In the genomic region with DNA sequence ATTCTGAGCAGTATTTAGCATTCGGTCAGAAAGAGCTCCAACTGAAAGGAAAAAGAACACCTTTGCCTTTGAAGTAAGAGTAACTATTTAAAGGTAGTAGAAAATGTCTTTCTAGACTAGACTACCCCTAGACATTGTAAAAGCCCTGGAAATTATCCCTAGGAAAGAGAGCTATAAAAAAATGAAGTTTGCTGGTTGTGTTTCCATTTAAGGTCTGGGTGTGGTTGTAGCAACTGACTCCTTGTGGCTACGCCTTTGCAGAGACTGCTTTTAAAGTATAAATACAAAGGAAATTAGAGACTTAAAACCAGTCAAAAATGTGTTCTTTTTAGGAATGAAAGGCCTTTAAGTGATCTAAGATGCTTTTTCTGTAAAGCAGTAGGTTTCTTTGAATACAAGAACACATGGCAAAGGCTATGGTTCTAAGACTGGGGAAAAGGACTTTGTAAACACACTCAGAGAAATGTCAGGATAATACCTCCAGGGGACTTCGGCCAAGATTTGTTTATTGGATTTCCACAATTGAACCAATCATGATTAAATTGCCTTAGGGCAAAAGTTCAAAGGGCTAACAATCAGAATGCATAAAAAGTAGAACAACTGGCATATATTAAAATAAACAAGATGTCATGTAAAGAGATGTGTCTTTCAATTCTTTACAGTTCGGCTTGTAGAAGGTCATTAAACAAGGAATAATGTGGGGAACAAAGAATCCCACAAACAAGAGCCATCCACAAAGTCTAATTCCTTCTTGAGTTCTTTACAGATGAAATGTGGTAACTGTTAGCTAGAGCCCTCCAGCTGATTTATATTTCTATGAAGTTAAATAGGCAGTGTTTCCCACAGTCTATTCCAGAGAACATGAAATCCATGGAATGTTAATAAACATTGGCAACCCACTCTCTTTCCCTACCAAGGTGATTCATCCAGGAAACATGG, we compare ENCODE assay signal across 19 cellular contexts.
DNase-seq lines count a peak whose midpoint lies in the region; ATAC-seq and TF ChIP-seq lines count a peak whose summit lies in the region.
"Had no signal": no experiment of that assay in that cellular context is flagged by ENCODE, and none has a peak within 500 bp of the region (broad histone marks: within the 10 kb centered on the region; RNA-seq: fewer than 3 reads in every experiment).

No MANE protein-coding gene starts in this region.

- H3K9ac ChIP-seq in IMR-90 (ENCODE audit: low read depth, low read length): no peak overlapping the region

- dilution Hi-C loops in IMR-90 (cut with HindIII; ENCODE audit: low sequenced_read_pairs, unreplicated experiment): no loop called here

- H3K4ac ChIP-seq in IMR-90 (ENCODE audit: low read depth, low read length): no peak overlapping the region

- no peak for TF ChIP-seq POLR2A in IMR-90 (IDR thresholded peaks at IDR 0.05; ENCODE audit: low read depth, low read length)

- no peaks in the 10 kb centered on the region for H3K9me3 ChIP-seq in IMR-90 (ENCODE audit: control insufficient read depth, insufficient read depth, low read length)

- intact Hi-C loops in IMR-90 (cut with micrococcal nuclease): loop anchor here (5.0 kb wide), 1 partner anchor 508 kb away; no protein-coding TSS in a partner anchor

- H2BK5ac ChIP-seq in IMR-90 (ENCODE audit: low read depth, low read length, poor library complexity, severe bottlenecking): no peak overlapping the region

- no peak overlapping the region for H2BK120ac ChIP-seq in IMR-90 (ENCODE audit: low read depth, low read length)

- peaks cover 2% of the 10 kb centered on the region; the same call in 1 of the 2 replicates for H3K4me1 ChIP-seq in IMR-90 (ENCODE audit: control insufficient read depth, insufficient read depth, low read length)

- no TSS peak for BruUV-seq in IMR-90 (replicated peaks; lab: Mats Ljungman, UMichigan)

- H3K18ac ChIP-seq in IMR-90 (ENCODE audit: low read depth, low read length): no peak overlapping the region

- DNase-seq in AG10803 (ENCODE audit: low read depth) (peak; percentile 19), IMR-90 (peak; percentile 21), astrocyte of the cerebellum (ENCODE audit: low read depth) (peak; percentile 57), kidney tubule cell (ENCODE audit: low spot score) (peak; percentile 51), NCI-H82 treated with DMSO at 0.1 percent for 48 hours (lab: John Stamatoyannopoulos, UW; ENCODE audit: unreplicated experiment) (no peak), islet precursor cell (no peak), activated T-cell treated with anti-CD3 and anti-CD28 coated beads for 4 hours (no peak)
- DNase-seq: activated CD4-positive, alpha-beta T cell treated with anti-CD3 and anti-CD28 coated beads, Interleukin-2, amount 10 ng/mL, durations not matched to agents 7 days and 5 days; activated CD8-positive, alpha-beta memory T cell treated with anti-CD3 and anti-CD28 coated beads, Interleukin-2, amount 50 U/mL, for 4 hours; activated gamma-delta T cell; DMS79 treated with DMSO at 0.1 percent for 48 hours; Karpas-422; left ventricle myocardium superior; nucleus accumbens; RPMI8226; stimulated activated CD4-positive, alpha-beta T cell treated with anti-CD3 and anti-CD28 coated beads, Interleukin-2, amount 100 ng/mL, for 24 hours had no signal

- no peak overlapping the region for H3K4me3 ChIP-seq in AG10803 (ENCODE audit: low read length)
- H3K4me3 ChIP-seq in IMR-90 (ENCODE audit: insufficient read depth, low read depth, low read length): no peak overlapping the region
- H3K4me3 ChIP-seq in astrocyte of the cerebellum (ENCODE audit: low read depth, low read length): no peak overlapping the region
- H3K4me3 ChIP-seq: coronary artery had no signal

- H4K5ac ChIP-seq in IMR-90 (ENCODE audit: low read depth, low read length): no peak overlapping the region

- in situ Hi-C loops in IMR-90 (cut with MboI; ENCODE audit: low sequenced_read_pairs): no loop called here
- in situ Hi-C loops in astrocyte of the cerebellum (cut with HindIII; ENCODE audit: low sequenced_read_pairs): no loop called here

- no peak overlapping the region for H3K4me2 ChIP-seq in IMR-90 (ENCODE audit: low read depth, low read length)

- no peak overlapping the region for H2BK20ac ChIP-seq in IMR-90 (ENCODE audit: low read depth, low read length)

- no peak overlapping the region for H2AK9ac ChIP-seq in IMR-90 (replicated peaks; ENCODE audit: low read depth, low read length, poor library complexity)

- H4K91ac ChIP-seq in IMR-90 (ENCODE audit: insufficient read depth, low read depth, low read length): no peak overlapping the region

- H3K27me3 ChIP-seq in IMR-90 (ENCODE audit: control insufficient read depth, insufficient read depth, low read length): no peaks in the 10 kb centered on the region

- H3K56ac ChIP-seq in IMR-90 (ENCODE audit: extremely low read depth, insufficient read depth, low read length): no peak overlapping the region

- no peak overlapping the region for H3K14ac ChIP-seq in IMR-90 (replicated peaks; ENCODE audit: low read depth, low read length)

- no peaks in the 10 kb centered on the region for H4K20me1 ChIP-seq in IMR-90 (ENCODE audit: insufficient read depth, low read length)

- H2AK5ac ChIP-seq in IMR-90 (ENCODE audit: low read depth, low read length): no peak overlapping the region

- no peak overlapping the region for H2BK15ac ChIP-seq in IMR-90 (ENCODE audit: low read depth, low read length)

- no peak overlapping the region for H4K8ac ChIP-seq in IMR-90 (ENCODE audit: low read depth in 2 of 2, low read length in 2 of 2)

- POLR2A ChIA-PET in IMR-90 (lab: Charles Lee; ENCODE audit: unreplicated experiment): no interaction called here

- TF ChIP-seq CTCF in AG10803 (conservative IDR thresholded peaks at IDR 0.05; ENCODE audit: low read length): no peak
- TF ChIP-seq CTCF in IMR-90 (conservative IDR thresholded peaks at IDR 0.05; ENCODE audit: low read depth, low read length): no peak
- TF ChIP-seq CTCF in astrocyte of the cerebellum (IDR thresholded peaks at IDR 0.05; ENCODE audit: low read depth, low read length, missing control alignments): no peak

- CTCF ChIA-PET in IMR-90 (lab: Yijun Ruan, JAX): interaction anchor here (0.9 kb wide), 1 partner anchor 8 kb away, joined by 3 read pairs; no protein-coding TSS in a partner anchor

- H3K79me1 ChIP-seq in IMR-90 (ENCODE audit: low read depth in 1 of 2, low read length in 2 of 2): no peaks in the 10 kb centered on the region

- ATAC-seq in IMR-90 (ENCODE audit: low read depth): no peak; the same call in 1 of the 2 replicates
- no peak for ATAC-seq in HG02678 (IDR thresholded peaks at IDR 0.05; ENCODE audit: unreplicated experiment)
- ATAC-seq: left ventricle myocardium superior, sciatic nerve had no signal

- WGBS in IMR-90 (ENCODE audit: extremely low coverage in 2 of 2, insufficient read length in 1 of 2), 2 experiments: no CpG with 5 or more reads among the region's 4 CpGs

- H3K36me3 ChIP-seq in IMR-90 (ENCODE audit: control insufficient read depth, insufficient read depth, low read length): no peaks in the 10 kb centered on the region

- no peaks in the 10 kb centered on the region for H3K9me1 ChIP-seq in IMR-90 (ENCODE audit: insufficient read depth, low read length)

- H3K27ac ChIP-seq in IMR-90 (ENCODE audit: insufficient read depth, low read length): no peak overlapping the region
- H3K27ac ChIP-seq: coronary artery had no signal

- TF ChIP-seq RAD21 in IMR-90 (IDR thresholded peaks at IDR 0.05; ENCODE audit: low read length): no peak

- no peak overlapping the region for H3K23ac ChIP-seq in IMR-90 (ENCODE audit: low read depth, low read length)

- no peak overlapping the region for H2AFZ ChIP-seq in IMR-90 (replicated peaks; ENCODE audit: low read length, poor library complexity)

TF ChIP-seq in IMR-90, 13 proteins besides CTCF, POLR2A, EP300 and RAD21:
- no peak for TF ChIP-seq FOS (IDR thresholded peaks at IDR 0.05; ENCODE audit: low read depth, low read length)
- no peak for TF ChIP-seq NFE2L2 (IDR thresholded peaks at IDR 0.05; ENCODE audit: low read depth, low read length)
- TF ChIP-seq RFX5 (IDR thresholded peaks at IDR 0.05; ENCODE audit: low read depth, low read length): no peak
- no peak for TF ChIP-seq USF2 (IDR thresholded peaks at IDR 0.05; ENCODE audit: low read depth, low read length)
- TF ChIP-seq CEBPB (IDR thresholded peaks at IDR 0.05; ENCODE audit: low read depth, low read length): no peak
- TF ChIP-seq SMC3 (IDR thresholded peaks at IDR 0.05; ENCODE audit: low read depth, low read length): no peak
- no peak for TF ChIP-seq RCOR1 (IDR thresholded peaks at IDR 0.05; ENCODE audit: insufficient replicate concordance, low read length)
- no peak for TF ChIP-seq BHLHE40 (IDR thresholded peaks at IDR 0.05; ENCODE audit: low read depth, low read length)
- TF ChIP-seq, protein P1, sequence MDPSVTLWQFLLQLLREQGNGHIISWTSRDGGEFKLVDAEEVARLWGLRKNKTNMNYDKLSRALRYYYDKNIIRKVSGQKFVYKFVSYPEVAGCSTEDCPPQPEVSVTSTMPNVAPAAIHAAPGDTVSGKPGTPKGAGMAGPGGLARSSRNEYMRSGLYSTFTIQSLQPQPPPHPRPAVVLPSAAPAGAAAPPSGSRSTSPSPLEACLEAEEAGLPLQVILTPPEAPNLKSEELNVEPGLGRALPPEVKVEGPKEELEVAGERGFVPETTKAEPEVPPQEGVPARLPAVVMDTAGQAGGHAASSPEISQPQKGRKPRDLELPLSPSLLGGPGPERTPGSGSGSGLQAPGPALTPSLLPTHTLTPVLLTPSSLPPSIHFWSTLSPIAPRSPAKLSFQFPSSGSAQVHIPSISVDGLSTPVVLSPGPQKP (IDR thresholded peaks at IDR 0.05; ENCODE audit: borderline replicate concordance, low read depth, low read length): no peak
- TF ChIP-seq MAFK (IDR thresholded peaks at IDR 0.05; ENCODE audit: low read depth, low read length): no peak
- TF ChIP-seq MAZ (IDR thresholded peaks at IDR 0.05; ENCODE audit: borderline replicate concordance, low read depth, low read length): no peak
- no peak for TF ChIP-seq MXI1 (IDR thresholded peaks at IDR 0.05; ENCODE audit: borderline replicate concordance, low read depth, low read length)
- TF ChIP-seq CHD1 (IDR thresholded peaks at IDR 0.05; ENCODE audit: low read depth, low read length): no peak

Comparison
In these comparisons a context has a peak if more than half of its experiments do, and no peak if none do; other contexts are left out.
1. DNase-seq: peak in AG10803 (single experiment), IMR-90 (single experiment), astrocyte of the cerebellum (single experiment) and kidney tubule cell (single experiment); none in NCI-H82 treated with DMSO at 0.1 percent for 48 hours (single experiment), islet precursor cell (single experiment) and activated T-cell treated with anti-CD3 and anti-CD28 coated beads for 4 hours (single experiment).